1 cellular context compared by ENCODE assay signal in the genomic region with DNA sequence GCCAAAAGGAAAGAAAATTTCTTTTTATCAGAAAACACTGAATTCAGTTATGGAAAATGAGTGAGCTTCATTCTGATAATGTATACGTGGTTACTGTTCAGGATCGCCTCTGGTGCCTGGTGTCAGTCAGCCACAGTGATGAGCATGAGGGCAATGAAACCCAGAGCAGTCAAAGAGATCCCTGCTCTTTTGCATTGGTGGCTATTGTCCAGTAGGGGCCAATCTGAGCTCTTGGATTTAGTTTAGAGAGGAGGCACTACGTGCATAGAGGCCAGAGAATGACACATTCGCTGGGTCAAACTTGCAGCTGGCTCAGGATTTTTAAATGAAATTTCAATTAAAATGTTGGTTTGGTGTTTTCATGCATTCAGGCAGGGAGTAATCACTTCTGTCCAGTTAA.
TF ChIP-seq lines count a peak whose summit lies in the region.

No MANE protein-coding gene starts in this region.

TF ChIP-seq in K562, 482 proteins besides CTCF, POLR2A, EP300 and RAD21:
- TF ChIP-seq, protein P1, sequence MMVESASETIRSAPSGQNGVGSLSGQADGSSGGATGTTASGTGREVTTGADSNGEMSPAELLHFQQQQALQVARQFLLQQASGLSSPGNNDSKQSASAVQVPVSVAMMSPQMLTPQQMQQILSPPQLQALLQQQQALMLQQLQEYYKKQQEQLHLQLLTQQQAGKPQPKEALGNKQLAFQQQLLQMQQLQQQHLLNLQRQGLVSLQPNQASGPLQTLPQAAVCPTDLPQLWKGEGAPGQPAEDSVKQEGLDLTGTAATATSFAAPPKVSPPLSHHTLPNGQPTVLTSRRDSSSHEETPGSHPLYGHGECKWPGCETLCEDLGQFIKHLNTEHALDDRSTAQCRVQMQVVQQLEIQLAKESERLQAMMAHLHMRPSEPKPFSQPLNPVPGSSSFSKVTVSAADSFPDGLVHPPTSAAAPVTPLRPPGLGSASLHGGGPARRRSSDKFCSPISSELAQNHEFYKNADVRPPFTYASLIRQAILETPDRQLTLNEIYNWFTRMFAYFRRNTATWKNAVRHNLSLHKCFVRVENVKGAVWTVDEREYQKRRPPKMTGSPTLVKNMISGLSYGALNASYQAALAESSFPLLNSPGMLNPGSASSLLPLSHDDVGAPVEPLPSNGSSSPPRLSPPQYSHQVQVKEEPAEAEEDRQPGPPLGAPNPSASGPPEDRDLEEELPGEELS (CRISPR knock-in tag; IDR thresholded peaks at IDR 0.05; ENCODE audit: borderline replicate concordance): no peak
- no peak for TF ChIP-seq JUND (IDR thresholded peaks at IDR 0.05; ENCODE audit: borderline replicate concordance, low read depth, low read length)
- no peak for TF ChIP-seq JUND (tag; IDR thresholded peaks at IDR 0.05; ENCODE audit: borderline replicate concordance, low read depth, low read length)
- TF ChIP-seq KLF16 (IDR thresholded peaks at IDR 0.05): no peak
- TF ChIP-seq TCF7L2 (IDR thresholded peaks at IDR 0.05; ENCODE audit: low read depth, low read length): no peak
- TF ChIP-seq HDAC2 (IDR thresholded peaks at IDR 0.05): no peak
- TF ChIP-seq ZBTB17 (CRISPR knock-in tag; IDR thresholded peaks at IDR 0.05): no peak
- TF ChIP-seq, protein P2, sequence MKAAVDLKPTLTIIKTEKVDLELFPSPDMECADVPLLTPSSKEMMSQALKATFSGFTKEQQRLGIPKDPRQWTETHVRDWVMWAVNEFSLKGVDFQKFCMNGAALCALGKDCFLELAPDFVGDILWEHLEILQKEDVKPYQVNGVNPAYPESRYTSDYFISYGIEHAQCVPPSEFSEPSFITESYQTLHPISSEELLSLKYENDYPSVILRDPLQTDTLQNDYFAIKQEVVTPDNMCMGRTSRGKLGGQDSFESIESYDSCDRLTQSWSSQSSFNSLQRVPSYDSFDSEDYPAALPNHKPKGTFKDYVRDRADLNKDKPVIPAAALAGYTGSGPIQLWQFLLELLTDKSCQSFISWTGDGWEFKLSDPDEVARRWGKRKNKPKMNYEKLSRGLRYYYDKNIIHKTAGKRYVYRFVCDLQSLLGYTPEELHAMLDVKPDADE (conservative IDR thresholded peaks at IDR 0.05; ENCODE audit: control insufficient read depth, low read depth, low read length): no peak
- TF ChIP-seq STAT5A (IDR thresholded peaks at IDR 0.05; ENCODE audit: borderline replicate concordance, low read length): no peak
- no peak for TF ChIP-seq DIDO1 (tag; IDR thresholded peaks at IDR 0.05; ENCODE audit: low read depth)
- TF ChIP-seq FOXJ2 (tag; IDR thresholded peaks at IDR 0.05): no peak
- TF ChIP-seq SMAD1 (IDR thresholded peaks at IDR 0.05; ENCODE audit: low read depth, low read length, partially characterized antibody): no peak
- no peak for TF ChIP-seq ARID1B (IDR thresholded peaks at IDR 0.05)
- TF ChIP-seq, protein P3, sequence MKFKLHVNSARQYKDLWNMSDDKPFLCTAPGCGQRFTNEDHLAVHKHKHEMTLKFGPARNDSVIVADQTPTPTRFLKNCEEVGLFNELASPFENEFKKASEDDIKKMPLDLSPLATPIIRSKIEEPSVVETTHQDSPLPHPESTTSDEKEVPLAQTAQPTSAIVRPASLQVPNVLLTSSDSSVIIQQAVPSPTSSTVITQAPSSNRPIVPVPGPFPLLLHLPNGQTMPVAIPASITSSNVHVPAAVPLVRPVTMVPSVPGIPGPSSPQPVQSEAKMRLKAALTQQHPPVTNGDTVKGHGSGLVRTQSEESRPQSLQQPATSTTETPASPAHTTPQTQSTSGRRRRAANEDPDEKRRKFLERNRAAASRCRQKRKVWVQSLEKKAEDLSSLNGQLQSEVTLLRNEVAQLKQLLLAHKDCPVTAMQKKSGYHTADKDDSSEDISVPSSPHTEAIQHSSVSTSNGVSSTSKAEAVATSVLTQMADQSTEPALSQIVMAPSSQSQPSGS (CRISPR knock-in tag; IDR thresholded peaks at IDR 0.05): no peak
- TF ChIP-seq BACH1 (tag; IDR thresholded peaks at IDR 0.05): no peak
- TF ChIP-seq POLR2AphosphoS2 (IDR thresholded peaks at IDR 0.05; ENCODE audit: low read length): no peak
- TF ChIP-seq ETV5 (CRISPR knock-in tag; IDR thresholded peaks at IDR 0.05; ENCODE audit: low read depth): no peak
